8 cellular contexts compared by ENCODE assay signal in genomic region chr20:49610701-49611538, GRCh38. TPM values are rescaled to one million over a fixed set of nuclear protein-coding genes. Genes with fewer than 3 reads are reported as not detected.
A peak's percentile ranks its signal among the peaks of the same experiment; 100 is the strongest.
DNase-seq lines count a peak whose midpoint lies in the region; ATAC-seq and TF ChIP-seq lines count a peak whose summit lies in the region.

No MANE protein-coding gene starts in this region.

- no peaks in the 10 kb centered on the region for H3K36me3 Mint-ChIP-seq in dendritic cell treated with granulocyte-macrophage colony-stimulating factor and Interleukin-4, amounts not matched to agents 40 ng/mL and 50 ng/mL, for 4 days (ENCODE audit: low read depth)

- intact Hi-C loops in dendritic cell treated with granulocyte-macrophage colony-stimulating factor and Interleukin-4, amounts not matched to agents 40 ng/mL and 50 ng/mL, for 4 days (cut with micrococcal nuclease), result loop anchor here (1.0 to 5.0 kb wide), 2 partner anchors 235 to 279 kb away; no protein-coding TSS in a partner anchor

- TF ChIP-seq CTCF in GM10248 (IDR thresholded peaks at IDR 0.05; ENCODE audit: control extremely low read depth, extremely low read depth, low read depth, missing control alignments), result peak; percentile 97

- peak; percentile 74 for ATAC-seq in HG02885 (IDR thresholded peaks at IDR 0.05; ENCODE audit: poor library complexity, unreplicated experiment)
- ATAC-seq in GM19035 (IDR thresholded peaks at IDR 0.05; ENCODE audit: unreplicated experiment), result no peak

- H3K27ac Mint-ChIP-seq in dendritic cell treated with granulocyte-macrophage colony-stimulating factor and Interleukin-4, amounts not matched to agents 40 ng/mL and 50 ng/mL, for 4 days, result no peak overlapping the region

- H3K4me1 Mint-ChIP-seq in dendritic cell treated with granulocyte-macrophage colony-stimulating factor and Interleukin-4, amounts not matched to agents 40 ng/mL and 50 ng/mL, for 4 days (ENCODE audit: low read depth), result peaks cover 16% of the 10 kb centered on the region

- H3K9me3 Mint-ChIP-seq in dendritic cell treated with granulocyte-macrophage colony-stimulating factor and Interleukin-4, amounts not matched to agents 40 ng/mL and 50 ng/mL, for 4 days, result no peaks in the 10 kb centered on the region

- DNase-seq in GM10248 (ENCODE audit: extremely low spot score) (peak; percentile 87), NCI-H510A (lab: John Stamatoyannopoulos, UW) (peak; percentile 54), lung microvascular endothelial cell (ENCODE audit: low read depth in 2 of 2) (peak; percentile 53 to 71)
- peak; percentile 87 for DNase-seq in activated CD4-positive, alpha-beta T cell treated with anti-CD3 and anti-CD28 coated beads for 48 hours
- peak; percentile 52 for DNase-seq in stimulated activated CD8-positive, alpha-beta memory T cell treated with anti-CD3 and anti-CD28 coated beads, Interleukin-12 subunit alpha, Interleukin-12 subunit beta, amount 100 ng/mL, for 4 hours (ENCODE audit: low read depth)

- POLR2A ChIA-PET in GM10248 (lab: Yijun Ruan, JAX), result interaction anchor here (0.6 kb wide), 1 partner anchor 97 kb away, joined by 3 read pairs; no protein-coding TSS in a partner anchor

- H3K27me3 Mint-ChIP-seq in dendritic cell treated with granulocyte-macrophage colony-stimulating factor and Interleukin-4, amounts not matched to agents 40 ng/mL and 50 ng/mL, for 4 days, result peaks cover 17% of the 10 kb centered on the region

- H3K4me3 Mint-ChIP-seq in dendritic cell treated with granulocyte-macrophage colony-stimulating factor and Interleukin-4, amounts not matched to agents 40 ng/mL and 50 ng/mL, for 4 days, result peak overlapping the region; percentile 57

- CTCF ChIA-PET in GM10248 (lab: Yijun Ruan, JAX), result interaction anchor here (0.7 to 11.3 kb wide), 43 partner anchors 10 to 326 kb away, joined by 3 to 169 read pairs (median 4); partner anchors contain the start of genes RNF114 and SPATA2

RNA-seq across cellular contexts. Expression of gene PTGIS, which starts 43.0 kb away (rescaled TPM):
- 0.20 and 0.44 TPM in 2 replicates for total RNA-seq in lung microvascular endothelial cell
